In the genomic region with DNA sequence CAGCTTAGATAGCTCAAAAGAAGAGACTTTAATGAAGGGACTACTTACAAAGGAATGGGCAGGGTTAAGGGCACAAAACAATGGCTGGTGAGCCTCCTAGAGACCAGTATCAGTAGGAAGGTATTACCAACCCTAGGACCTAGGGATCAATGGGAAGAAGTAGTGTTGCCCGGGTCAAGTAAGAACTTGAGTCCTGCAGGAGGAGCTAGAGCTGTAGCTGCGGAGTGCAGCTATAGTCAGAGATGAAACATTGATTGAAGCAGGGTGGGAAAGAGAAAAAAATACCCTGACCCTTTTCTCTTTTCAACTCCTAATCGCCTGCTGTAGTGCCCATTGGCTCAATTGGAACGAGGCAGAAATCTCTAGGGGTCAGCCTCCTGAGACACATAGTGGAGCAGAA, we compare ENCODE assay signal across 1 cellular context.
TF ChIP-seq lines count a peak whose summit lies in the region.

No MANE protein-coding gene starts in this region.

TF ChIP-seq in H1, 55 proteins besides CTCF, POLR2A, EP300 and RAD21:
- no peak for TF ChIP-seq RNF2 (IDR thresholded peaks at IDR 0.05; ENCODE audit: borderline replicate concordance, low read depth, low read length, missing control alignments, poor library complexity, severe bottlenecking)
- TF ChIP-seq CHD7 (IDR thresholded peaks at IDR 0.05; ENCODE audit: insufficient replicate concordance, low read length): no peak
- no peak for TF ChIP-seq RFX5 (IDR thresholded peaks at IDR 0.05; ENCODE audit: borderline replicate concordance, low read depth, low read length)
- TF ChIP-seq SIRT6 (IDR thresholded peaks at IDR 0.05; ENCODE audit: low read length): no peak
- no peak for TF ChIP-seq SP1 (IDR thresholded peaks at IDR 0.05; ENCODE audit: low read depth, low read length)
- TF ChIP-seq KDM4A (IDR thresholded peaks at IDR 0.05; ENCODE audit: low read depth, low read length, severe bottlenecking): no peak
- no peak for TF ChIP-seq HDAC2 (IDR thresholded peaks at IDR 0.05; ENCODE audit: borderline replicate concordance in 1 of 2, low read depth in 2 of 2, low read length in 2 of 2)
- no peak for TF ChIP-seq SUZ12 (IDR thresholded peaks at IDR 0.05; ENCODE audit: low read length)
- no peak for TF ChIP-seq TEAD4 (IDR thresholded peaks at IDR 0.05; ENCODE audit: low read depth, low read length)
- TF ChIP-seq SIX5 (IDR thresholded peaks at IDR 0.05; ENCODE audit: low read depth, low read length): no peak
- TF ChIP-seq CREB1 (IDR thresholded peaks at IDR 0.05): no peak
- TF ChIP-seq BRCA1 (IDR thresholded peaks at IDR 0.05; ENCODE audit: low read depth, low read length): no peak
- no peak for TF ChIP-seq EGR1 (IDR thresholded peaks at IDR 0.05; ENCODE audit: borderline replicate concordance, low read depth, low read length)
- no peak for TF ChIP-seq TAF1 (IDR thresholded peaks at IDR 0.05; ENCODE audit: low read depth, low read length)
- no peak for TF ChIP-seq TBP (IDR thresholded peaks at IDR 0.05; ENCODE audit: low read depth, low read length)
- TF ChIP-seq PHF8 (conservative IDR thresholded peaks at IDR 0.05; ENCODE audit: low read depth, low read length): no peak
